In genomic region chr20:57442888-57443239, GRCh38 we compare ENCODE assay signal across 12 cellular contexts.
"Had no signal": no experiment of that assay in that cellular context is flagged by ENCODE, and none has a peak within 500 bp of the region (broad histone marks: within the 10 kb centered on the region; RNA-seq: fewer than 3 reads in every experiment).

No MANE protein-coding gene starts in this region.

- H3K9me3 ChIP-seq: body of pancreas, mucosa of descending colon had no signal

- ATAC-seq: body of pancreas; effector memory CD8-positive, alpha-beta T cell; mucosa of descending colon; natural killer cell treated with Interleukin-12 subunit alpha and Interleukin-12 subunit beta and Interleukin-15 and Interleukin-18, amount 100 ng/mL, for 72 hours had no signal

- H3K27ac ChIP-seq: epithelial cell of prostate, skin epidermis had no signal

- H3K4me3 ChIP-seq: body of pancreas, mucosa of descending colon, skin epidermis had no signal

- H3K27me3 ChIP-seq: body of pancreas had no signal

- DNase-seq: activated CD4-positive, alpha-beta T cell treated with anti-CD3 and anti-CD28 coated beads, Interleukin-2, amount 10 ng/mL, durations not matched to agents 7 days and 5 days; activated CD4-positive, CD25-positive, alpha-beta regulatory T cell; activated CD8-positive, alpha-beta memory T cell treated with anti-CD3 and anti-CD28 coated beads for 24 hours; activated naive CD4-positive, alpha-beta T cell treated with anti-CD3 and anti-CD28 coated beads, Interleukin-2, amount 10 ng/mL, durations not matched to agents 7 days and 5 days; effector memory CD8-positive, alpha-beta T cell; mucosa of descending colon; occipital lobe; stimulated activated CD4-positive, alpha-beta T cell treated with anti-CD3 and anti-CD28 coated beads, Interleukin-4, amount 100 ng/mL, for 4 hours had no signal
